36 cellular contexts compared by ENCODE assay signal in the genomic region with DNA sequence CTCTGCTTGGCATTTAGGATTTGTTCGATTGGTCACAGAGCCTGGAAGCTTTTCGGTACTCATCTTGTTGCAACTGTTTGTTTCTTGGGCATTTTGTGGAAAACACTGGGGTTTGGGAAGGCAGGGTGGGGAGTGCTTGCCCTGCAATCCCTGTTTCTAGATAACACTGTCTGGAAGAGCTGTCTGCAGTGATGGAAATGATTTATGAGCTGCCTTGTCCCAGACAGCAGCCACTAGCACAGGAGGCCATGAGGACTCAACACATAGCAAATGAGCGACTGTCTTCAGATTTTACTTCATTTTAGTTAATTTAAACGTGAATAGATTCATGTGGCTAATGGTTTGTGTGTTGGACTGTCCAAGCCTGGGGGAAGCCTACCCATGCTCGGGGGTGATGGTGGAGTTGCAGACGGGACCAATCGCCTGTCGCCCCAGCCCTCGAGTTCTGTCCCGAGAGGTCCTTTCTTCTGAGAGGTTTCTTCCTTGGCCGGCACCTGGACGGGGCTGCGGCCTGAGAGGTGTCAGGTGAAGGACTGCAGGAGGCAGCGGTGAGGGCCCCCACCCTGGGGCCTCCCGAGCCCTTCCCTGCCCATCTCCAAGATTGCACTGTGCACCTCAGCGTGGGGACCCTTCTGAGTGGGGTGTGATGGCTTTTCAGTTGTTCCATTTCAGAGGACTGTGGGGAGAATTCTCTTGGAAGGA. TPM values are rescaled to one million over a fixed set of nuclear protein-coding genes. Genes with fewer than 3 reads are reported as not detected.
"Had no signal": no experiment of that assay in that cellular context is flagged by ENCODE, and none has a peak within 500 bp of the region (broad histone marks: within the 10 kb centered on the region; RNA-seq: fewer than 3 reads in every experiment).

No MANE protein-coding gene starts in this region.

- H3K4me3 Mint-ChIP-seq: activated naive CD4-positive, alpha-beta T cell treated with anti-CD3 and anti-CD28 coated beads, Interleukin-2, amount 10 ng/mL, durations not matched to agents 7 days and 5 days; activated T-helper 1 cell treated with anti-CD3 and anti-CD28 coated beads, Interleukin-12 subunit alpha, Interleukin-12 subunit beta, Interleukin-2, Interleukin-4 antibody, amounts not matched to agents 30 ng/mL and 10 ng/mL and 1 ng/mL, durations not matched to agents 14 hours and 24 hours and 36 hours; dendritic cell treated with granulocyte-macrophage colony-stimulating factor and Interleukin-4, amounts not matched to agents 40 ng/mL and 50 ng/mL, for 4 days; natural killer cell treated with Interleukin-12 subunit alpha and Interleukin-12 subunit beta and Interleukin-15 and Interleukin-18, amount 100 ng/mL, for 72 hours; stimulated activated effector memory CD8-positive, alpha-beta T cell treated with anti-CD3 and anti-CD28 coated beads, Interleukin-12 subunit alpha, Interleukin-12 subunit beta, amount 100 ng/mL, for 72 hours had no signal

- H3K9me3 ChIP-seq: breast epithelium, esophagus squamous epithelium, heart right ventricle, left lung, lower lobe of right lung, mucosa of descending colon, neutrophil, ovary, psoas muscle, sigmoid colon, stomach, suprapubic skin, tibial artery had no signal

- ATAC-seq: activated CD4-positive, CD25-positive, alpha-beta regulatory T cell treated with anti-CD3 and anti-CD28 coated beads, Interleukin-2, amount 50 U/mL, for 24 hours; left lung; mucosa of descending colon; psoas muscle had no signal

- H3K4me1 ChIP-seq: breast epithelium, left lung, psoas muscle, suprapubic skin had no signal

- H3K4me3 ChIP-seq: breast epithelium, esophagus squamous epithelium, heart right ventricle, left lung, lower lobe of right lung, mucosa of descending colon, ovary, psoas muscle, sigmoid colon, stomach, suprapubic skin, tibial artery had no signal

- H3K9me3 Mint-ChIP-seq: activated naive CD4-positive, alpha-beta T cell treated with anti-CD3 and anti-CD28 coated beads, Interleukin-2, amount 10 ng/mL, durations not matched to agents 7 days and 5 days; activated T-helper 1 cell treated with anti-CD3 and anti-CD28 coated beads, Interleukin-12 subunit alpha, Interleukin-12 subunit beta, Interleukin-2, Interleukin-4 antibody, amounts not matched to agents 30 ng/mL and 10 ng/mL and 1 ng/mL, durations not matched to agents 14 hours and 24 hours and 36 hours; dendritic cell treated with granulocyte-macrophage colony-stimulating factor and Interleukin-4, amounts not matched to agents 40 ng/mL and 50 ng/mL, for 4 days; natural killer cell treated with Interleukin-12 subunit alpha and Interleukin-12 subunit beta and Interleukin-15 and Interleukin-18, amount 100 ng/mL, for 72 hours; stimulated activated effector memory CD8-positive, alpha-beta T cell treated with anti-CD3 and anti-CD28 coated beads, Interleukin-12 subunit alpha, Interleukin-12 subunit beta, amount 100 ng/mL, for 72 hours had no signal

- H3K27me3 ChIP-seq: breast epithelium, neutrophil, ovary, sigmoid colon, stomach, suprapubic skin, tibial artery had no signal

- H3K27ac Mint-ChIP-seq: activated naive CD4-positive, alpha-beta T cell treated with anti-CD3 and anti-CD28 coated beads, Interleukin-2, amount 10 ng/mL, durations not matched to agents 7 days and 5 days; activated T-helper 1 cell treated with anti-CD3 and anti-CD28 coated beads, Interleukin-12 subunit alpha, Interleukin-12 subunit beta, Interleukin-2, Interleukin-4 antibody, amounts not matched to agents 30 ng/mL and 10 ng/mL and 1 ng/mL, durations not matched to agents 14 hours and 24 hours and 36 hours; dendritic cell treated with granulocyte-macrophage colony-stimulating factor and Interleukin-4, amounts not matched to agents 40 ng/mL and 50 ng/mL, for 4 days; natural killer cell treated with Interleukin-12 subunit alpha and Interleukin-12 subunit beta and Interleukin-15 and Interleukin-18, amount 100 ng/mL, for 72 hours; stimulated activated effector memory CD8-positive, alpha-beta T cell treated with anti-CD3 and anti-CD28 coated beads, Interleukin-12 subunit alpha, Interleukin-12 subunit beta, amount 100 ng/mL, for 72 hours had no signal

- H3K4me1 Mint-ChIP-seq: activated naive CD4-positive, alpha-beta T cell treated with anti-CD3 and anti-CD28 coated beads, Interleukin-2, amount 10 ng/mL, durations not matched to agents 7 days and 5 days; stimulated activated effector memory CD8-positive, alpha-beta T cell treated with anti-CD3 and anti-CD28 coated beads, Interleukin-12 subunit alpha, Interleukin-12 subunit beta, amount 100 ng/mL, for 72 hours had no signal

- DNase-seq: activated CD4-positive, alpha-beta T cell treated with anti-CD3 and anti-CD28 coated beads for 48 hours; activated CD4-positive, alpha-beta T cell treated with anti-CD3 and anti-CD28 coated beads, Interleukin-2, amount 50 U/mL, for 48 hours; activated CD8-positive, alpha-beta memory T cell treated with anti-CD3 and anti-CD28 coated beads for 24 hours; activated gamma-delta T cell; activated naive CD4-positive, alpha-beta T cell treated with anti-CD3 and anti-CD28 coated beads, Interleukin-2, amount 10 ng/mL, durations not matched to agents 7 days and 5 days; activated T-cell treated with anti-CD3 and anti-CD28 coated beads, Interleukin-2, amount 50 U/mL, for 1 hour; amygdala; central memory CD4-positive, alpha-beta T cell; esophagus squamous epithelium; foreskin melanocyte; heart right ventricle; kidney glomerular epithelial cell; left lung; lower lobe of right lung; mesenchymal stem cell; mucosa of descending colon; psoas muscle; sigmoid colon; small intestine; stimulated activated CD4-positive, alpha-beta T cell treated with anti-CD3 and anti-CD28 coated beads, Interleukin-4, amount 100 ng/mL, for 24 hours; stomach; T-helper 9 cell; tibial artery had no signal

- H3K36me3 ChIP-seq: breast epithelium, esophagus squamous epithelium, heart right ventricle, left lung, lower lobe of right lung, neutrophil, ovary, sigmoid colon, stomach, suprapubic skin, tibial artery had no signal

- H3K27me3 Mint-ChIP-seq: activated naive CD4-positive, alpha-beta T cell treated with anti-CD3 and anti-CD28 coated beads, Interleukin-2, amount 10 ng/mL, durations not matched to agents 7 days and 5 days; dendritic cell treated with granulocyte-macrophage colony-stimulating factor and Interleukin-4, amounts not matched to agents 40 ng/mL and 50 ng/mL, for 4 days had no signal

- H3K36me3 Mint-ChIP-seq: activated naive CD4-positive, alpha-beta T cell treated with anti-CD3 and anti-CD28 coated beads, Interleukin-2, amount 10 ng/mL, durations not matched to agents 7 days and 5 days; natural killer cell treated with Interleukin-12 subunit alpha and Interleukin-12 subunit beta and Interleukin-15 and Interleukin-18, amount 100 ng/mL, for 72 hours; stimulated activated effector memory CD8-positive, alpha-beta T cell treated with anti-CD3 and anti-CD28 coated beads, Interleukin-12 subunit alpha, Interleukin-12 subunit beta, amount 100 ng/mL, for 72 hours had no signal

- H3K27ac ChIP-seq: breast epithelium, esophagus squamous epithelium, heart right ventricle, left lung, lower lobe of right lung, neutrophil, ovary, psoas muscle, sigmoid colon, suprapubic skin, tibial artery, VCaP had no signal

RNA-seq across cellular contexts. Expression of a gene that starts 55.3 kb away (rescaled TPM):
- total RNA-seq: activated T-helper 1 cell treated with anti-CD3 and anti-CD28 coated beads, Interleukin-12 subunit alpha, Interleukin-12 subunit beta, Interleukin-2, Interleukin-4 antibody, amounts not matched to agents 30 ng/mL and 10 ng/mL and 1 ng/mL, durations not matched to agents 14 hours and 24 hours and 36 hours; glomerular endothelial cell; myocyte; natural killer cell treated with Interleukin-12 subunit alpha and Interleukin-12 subunit beta and Interleukin-15 and Interleukin-18, amount 100 ng/mL, for 72 hours; T-helper 1 cell treated with Interleukin-12 subunit alpha and Interleukin-12 subunit beta and Interleukin-4 antibody, amounts not matched to agents 30 ng/mL and 1 ng/mL, for 36 hours had no signal
